In genomic region chr12:76318773-76319594, GRCh38 we compare ENCODE assay signal across 1 cellular context.
TF ChIP-seq lines count a peak whose summit lies in the region.

No MANE protein-coding gene starts in this region.

TF ChIP-seq in HEK293, 187 proteins besides CTCF, POLR2A, EP300 and RAD21 (continued from another document):
- no peak for TF ChIP-seq ZBTB49 (tag by site-specific recombination; IDR thresholded peaks at IDR 0.05; ENCODE audit: low read depth)
- no peak for TF ChIP-seq ZNF704 (tag by site-specific recombination; IDR thresholded peaks at IDR 0.05)
- TF ChIP-seq SETDB1 (IDR thresholded peaks at IDR 0.05; ENCODE audit: insufficient read length, low read length) = no peak
- TF ChIP-seq HOXD13 (CRISPR knock-in tag; IDR thresholded peaks at IDR 0.05; ENCODE audit: borderline replicate concordance) = no peak
- TF ChIP-seq ZNF274 (IDR thresholded peaks at IDR 0.05; ENCODE audit: low read length) = no peak
- TF ChIP-seq ZNF274 (tag by site-specific recombination; IDR thresholded peaks at IDR 0.05; ENCODE audit: borderline replicate concordance) = no peak
- TF ChIP-seq ZNF24 (tag by site-specific recombination; IDR thresholded peaks at IDR 0.05) = no peak
- TF ChIP-seq ZNF16 (tag by site-specific recombination; IDR thresholded peaks at IDR 0.05; ENCODE audit: low read depth) = no peak
